ENCODE assay signal across 1 cellular context in the genomic region with DNA sequence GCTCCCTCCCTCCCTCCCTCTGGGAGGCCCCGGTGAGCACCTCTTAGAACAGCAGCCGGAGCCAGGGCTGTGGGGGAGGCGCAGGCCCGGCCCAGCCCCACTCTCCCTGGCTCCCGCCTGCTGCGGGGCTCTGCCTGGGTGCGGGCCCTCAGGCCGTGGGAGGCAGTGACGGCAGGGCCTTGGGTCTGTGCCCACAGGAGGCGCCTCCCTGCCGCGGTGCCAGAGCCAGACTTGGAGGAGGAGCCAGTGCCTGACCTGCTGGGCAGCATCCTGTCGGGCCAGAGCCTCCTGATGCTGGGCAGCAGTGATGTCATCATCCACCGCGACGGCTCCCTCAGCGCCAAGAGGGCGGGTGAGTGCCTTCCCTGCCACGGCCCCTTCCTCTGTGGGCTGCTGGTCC.
TF ChIP-seq lines count a peak whose summit lies in the region.

No MANE protein-coding gene starts in this region.

TF ChIP-seq in SK-N-SH, 30 proteins besides CTCF, POLR2A, EP300 and RAD21:
- TF ChIP-seq NFIC (IDR thresholded peaks at IDR 0.05; ENCODE audit: borderline replicate concordance), result 0 out of 2 replicates have a peak, but pooled peaks have one; percentile 21
- peak; percentile 14 for TF ChIP-seq CHD2 (IDR thresholded peaks at IDR 0.05; ENCODE audit: low read length, partially characterized antibody)
- no peak for TF ChIP-seq RXRA (IDR thresholded peaks at IDR 0.05; ENCODE audit: borderline replicate concordance, low read depth)
